ENCODE assay signal across 25 cellular contexts in the genomic region with DNA sequence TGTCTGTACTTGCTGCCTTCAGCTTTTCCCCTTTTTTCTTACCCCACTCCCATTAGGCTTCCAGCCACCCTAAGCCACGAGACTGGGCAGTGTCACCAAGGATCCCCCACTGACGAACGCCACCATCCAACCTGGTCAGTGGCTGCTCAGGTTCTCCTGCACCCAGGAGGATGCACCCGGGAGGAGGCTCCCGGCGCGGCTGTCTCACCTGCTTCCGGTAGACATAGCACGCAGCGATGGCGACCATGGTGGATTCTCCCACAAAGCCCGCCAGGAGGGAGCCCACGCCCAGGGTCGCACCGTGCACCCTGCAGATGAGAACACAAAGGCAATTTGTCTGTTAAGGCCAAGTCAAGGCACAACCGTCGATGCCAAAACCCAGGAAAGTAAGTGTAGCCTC. TPM values are rescaled to one million over a fixed set of nuclear protein-coding genes. Genes with fewer than 3 reads are reported as not detected.
DNase-seq lines count a peak whose midpoint lies in the region; ATAC-seq and TF ChIP-seq lines count a peak whose summit lies in the region.
"Had no signal": no experiment of that assay in that cellular context is flagged by ENCODE, and none has a peak within 500 bp of the region (broad histone marks: within the 10 kb centered on the region; RNA-seq: fewer than 3 reads in every experiment).

No MANE protein-coding gene starts in this region.

- peaks cover 45% of the 10 kb centered on the region for H3K36me3 ChIP-seq in CD8-positive, alpha-beta memory T cell (ENCODE audit: insufficient read depth, low read length)
- H3K36me3 ChIP-seq: uterus had no signal

- H3K4me1 ChIP-seq in CD8-positive, alpha-beta memory T cell (ENCODE audit: insufficient read depth, low read length) = peaks cover 19% of the 10 kb centered on the region

- POLR2A ChIA-PET in CD8-positive, alpha-beta memory T cell (lab: Charles Lee) = no interaction called here
- POLR2A ChIA-PET in activated CD4-positive, alpha-beta memory T cell treated with anti-CD3 and anti-CD28 coated beads, Interleukin-2, amount 10 ng/mL, durations not matched to agents 7 days and 5 days (lab: Charles Lee) = no interaction called here

- no peak overlapping the region for H3K4me3 ChIP-seq in CD8-positive, alpha-beta memory T cell (ENCODE audit: low read length)
- H3K4me3 ChIP-seq: HAP-1, sigmoid colon, uterus had no signal

- H3K27ac ChIP-seq in CD8-positive, alpha-beta memory T cell (ENCODE audit: low read depth, low read length) = no peak overlapping the region
- H3K27ac ChIP-seq: neutrophil, sigmoid colon, uterus had no signal

- no peaks in the 10 kb centered on the region for H3K27me3 Mint-ChIP-seq in activated naive CD4-positive, alpha-beta T cell treated with anti-CD3 and anti-CD28 coated beads, Interleukin-2, amount 10 ng/mL, durations not matched to agents 7 days and 5 days
- H3K27me3 Mint-ChIP-seq in CD8-positive, alpha-beta memory T cell = no peaks in the 10 kb centered on the region
- H3K27me3 Mint-ChIP-seq in activated CD4-positive, alpha-beta memory T cell treated with anti-CD3 and anti-CD28 coated beads, Interleukin-2, amount 10 ng/mL, durations not matched to agents 7 days and 5 days = no peaks in the 10 kb centered on the region
- no peaks in the 10 kb centered on the region for H3K27me3 Mint-ChIP-seq in natural killer cell (ENCODE audit: low read depth in 2 of 2)
- H3K27me3 Mint-ChIP-seq: stimulated activated naive CD8-positive, alpha-beta T cell treated with anti-CD3 and anti-CD28 coated beads, Interleukin-15, Interleukin-2, amounts not matched to agents 100 ng/mL and 50 ng/mL, for 24 hours had no signal

- ATAC-seq in natural killer cell (no peak), GM21717 (IDR thresholded peaks at IDR 0.05; ENCODE audit: unreplicated experiment) (no peak)
- ATAC-seq: SK-N-SH treated with all-trans-retinoic acid at 6 μM for 48 hours had no signal

- no peaks in the 10 kb centered on the region for H3K9me3 Mint-ChIP-seq in activated naive CD4-positive, alpha-beta T cell treated with anti-CD3 and anti-CD28 coated beads, Interleukin-2, amount 10 ng/mL, durations not matched to agents 7 days and 5 days
- no peaks in the 10 kb centered on the region for H3K9me3 Mint-ChIP-seq in CD8-positive, alpha-beta memory T cell
- H3K9me3 Mint-ChIP-seq in activated CD4-positive, alpha-beta memory T cell treated with anti-CD3 and anti-CD28 coated beads, Interleukin-2, amount 10 ng/mL, durations not matched to agents 7 days and 5 days = no peaks in the 10 kb centered on the region
- no peaks in the 10 kb centered on the region for H3K9me3 Mint-ChIP-seq in natural killer cell
- H3K9me3 Mint-ChIP-seq: immature natural killer cell; stimulated activated naive CD8-positive, alpha-beta T cell treated with anti-CD3 and anti-CD28 coated beads, Interleukin-15, Interleukin-2, amounts not matched to agents 100 ng/mL and 50 ng/mL, for 24 hours had no signal

- peaks cover 69% of the 10 kb centered on the region for H3K36me3 Mint-ChIP-seq in activated naive CD4-positive, alpha-beta T cell treated with anti-CD3 and anti-CD28 coated beads, Interleukin-2, amount 10 ng/mL, durations not matched to agents 7 days and 5 days
- H3K36me3 Mint-ChIP-seq in CD8-positive, alpha-beta memory T cell = peaks cover 3 to 92% (median 23%) of the 10 kb centered on the region in 3 donors
- peaks cover 84% of the 10 kb centered on the region for H3K36me3 Mint-ChIP-seq in activated CD4-positive, alpha-beta memory T cell treated with anti-CD3 and anti-CD28 coated beads, Interleukin-2, amount 10 ng/mL, durations not matched to agents 7 days and 5 days (ENCODE audit: low read depth)
- H3K36me3 Mint-ChIP-seq in natural killer cell = peaks cover 15% of the 10 kb centered on the region

- DNase-seq in activated naive CD4-positive, alpha-beta T cell treated with anti-CD3 and anti-CD28 coated beads, Interleukin-2, amount 10 ng/mL, durations not matched to agents 7 days and 5 days = no peak
- no peak for DNase-seq in activated naive CD4-positive, alpha-beta T cell treated with anti-CD3 and anti-CD28 coated beads, Interleukin-2, amount 50 U/mL, for 16 hours
- DNase-seq in CD8-positive, alpha-beta memory T cell = no peak
- no peak for DNase-seq in activated CD4-positive, alpha-beta memory T cell treated with anti-CD3 and anti-CD28 coated beads, Interleukin-2, amount 10 ng/mL, durations not matched to agents 7 days and 5 days
- DNase-seq in natural killer cell = no peak
- no peak for DNase-seq in GF-D8 (lab: John Stamatoyannopoulos, UW)
- no peak for DNase-seq in NCI-H2081 treated with DMSO at 0.1 percent for 48 hours (lab: John Stamatoyannopoulos, UW)
- DNase-seq: activated CD4-positive, alpha-beta T cell treated with anti-CD3 and anti-CD28 coated beads, Interleukin-2, amount 50 U/mL, for 48 hours; C1 segment of cervical spinal cord; EL; hypothalamus; immature natural killer cell; KBM-7; NCI-H1417 treated with DMSO at 0.1 percent for 48 hours; NCI-H345; NCI-H748 treated with DMSO at 0.1 percent for 48 hours; sigmoid colon; stimulated activated CD4-positive, alpha-beta T cell treated with anti-CD3 and anti-CD28 coated beads, Interleukin-4, amount 100 ng/mL, for 4 hours; T1000; uterus had no signal

- peaks cover 25% of the 10 kb centered on the region for H3K4me1 Mint-ChIP-seq in activated naive CD4-positive, alpha-beta T cell treated with anti-CD3 and anti-CD28 coated beads, Interleukin-2, amount 10 ng/mL, durations not matched to agents 7 days and 5 days
- H3K4me1 Mint-ChIP-seq in CD8-positive, alpha-beta memory T cell = peaks cover 27 to 41% (median 29%) of the 10 kb centered on the region in 3 donors
- peaks cover 31% of the 10 kb centered on the region for H3K4me1 Mint-ChIP-seq in activated CD4-positive, alpha-beta memory T cell treated with anti-CD3 and anti-CD28 coated beads, Interleukin-2, amount 10 ng/mL, durations not matched to agents 7 days and 5 days
- peaks cover 13 to 29% of the 10 kb centered on the region in 2 donors for H3K4me1 Mint-ChIP-seq in natural killer cell

- H3K4me3 Mint-ChIP-seq in activated naive CD4-positive, alpha-beta T cell treated with anti-CD3 and anti-CD28 coated beads, Interleukin-2, amount 10 ng/mL, durations not matched to agents 7 days and 5 days = no peak overlapping the region
- H3K4me3 Mint-ChIP-seq in CD8-positive, alpha-beta memory T cell = no peak overlapping the region
- no peak overlapping the region for H3K4me3 Mint-ChIP-seq in activated CD4-positive, alpha-beta memory T cell treated with anti-CD3 and anti-CD28 coated beads, Interleukin-2, amount 10 ng/mL, durations not matched to agents 7 days and 5 days
- no peak overlapping the region for H3K4me3 Mint-ChIP-seq in natural killer cell
- H3K4me3 Mint-ChIP-seq: immature natural killer cell; stimulated activated naive CD8-positive, alpha-beta T cell treated with anti-CD3 and anti-CD28 coated beads, Interleukin-15, Interleukin-2, amounts not matched to agents 100 ng/mL and 50 ng/mL, for 24 hours had no signal

- no peaks in the 10 kb centered on the region for H3K27me3 ChIP-seq in CD8-positive, alpha-beta memory T cell (ENCODE audit: insufficient read depth, low read length, poor library complexity, severe bottlenecking)
- H3K27me3 ChIP-seq: neutrophil, sigmoid colon, uterus had no signal

- no peaks in the 10 kb centered on the region for H3K9me3 ChIP-seq in CD8-positive, alpha-beta memory T cell (ENCODE audit: low read length)
- H3K9me3 ChIP-seq: HAP-1, neutrophil, sigmoid colon, uterus had no signal

- CTCF ChIA-PET in activated naive CD4-positive, alpha-beta T cell treated with anti-CD3 and anti-CD28 coated beads, Interleukin-2, amount 10 ng/mL, durations not matched to agents 7 days and 5 days (lab: Charles Lee) = interaction anchor here (0.5 kb wide), 1 partner anchor 91 kb away, joined by 5 read pairs; no protein-coding TSS in a partner anchor
- CTCF ChIA-PET in CD8-positive, alpha-beta memory T cell (lab: Charles Lee) = no interaction called here
- CTCF ChIA-PET in activated CD4-positive, alpha-beta memory T cell treated with anti-CD3 and anti-CD28 coated beads, Interleukin-2, amount 10 ng/mL, durations not matched to agents 7 days and 5 days (lab: Charles Lee) = no interaction called here

- intact Hi-C loops in natural killer cell (cut with micrococcal nuclease) = no loop called here

- peak overlapping the region; percentile 58 for H3K27ac Mint-ChIP-seq in activated naive CD4-positive, alpha-beta T cell treated with anti-CD3 and anti-CD28 coated beads, Interleukin-2, amount 10 ng/mL, durations not matched to agents 7 days and 5 days
- peak overlapping the region; percentile 24 to 92 (median 58) for H3K27ac Mint-ChIP-seq in CD8-positive, alpha-beta memory T cell
- peak overlapping the region; percentile 31 for H3K27ac Mint-ChIP-seq in activated CD4-positive, alpha-beta memory T cell treated with anti-CD3 and anti-CD28 coated beads, Interleukin-2, amount 10 ng/mL, durations not matched to agents 7 days and 5 days
- H3K27ac Mint-ChIP-seq in natural killer cell = peak overlapping the region; percentile 42 to 72

- TF ChIP-seq CTCF in natural killer cell (IDR thresholded peaks at IDR 0.05) = no peak

RNA-seq across cellular contexts. Expression of a gene that starts 48.1 kb away (rescaled TPM):
- total RNA-seq in CD8-positive, alpha-beta memory T cell = 10 to 100 TPM; 86.2 to 87.6 TPM
- polyA plus RNA-seq in CD8-positive, alpha-beta memory T cell = 28.1 TPM
- total RNA-seq in activated CD4-positive, alpha-beta memory T cell treated with anti-CD3 and anti-CD28 coated beads, Interleukin-2, amount 10 ng/mL, durations not matched to agents 7 days and 5 days = 10 to 100 TPM; 69.6 to 71.7 TPM
- 100 to 1,000 TPM in 2 of 3 donors, 10 to 100 TPM in 1; 96.5 to 166 (median 102) TPM for total RNA-seq in natural killer cell
